8 cellular contexts compared by ENCODE assay signal in genomic region chr3:158097571-158098553, GRCh38. TPM values are rescaled to one million over a fixed set of nuclear protein-coding genes. Genes with fewer than 3 reads are reported as not detected.
DNase-seq lines count a peak whose midpoint lies in the region; ATAC-seq, FAIRE-seq and TF ChIP-seq lines count a peak whose summit lies in the region.

No MANE protein-coding gene starts in this region.

- peak overlapping the region; percentile 98 for H2AFZ ChIP-seq in GM12878 (ENCODE audit: control insufficient read depth, low read depth, low read length)

- intact Hi-C loops in GM12878 (cut with micrococcal nuclease; ENCODE audit: unreplicated experiment): loop anchor here (5.0 kb wide), 1 partner anchor 214 kb away; no protein-coding TSS in a partner anchor

- FAIRE-seq in GM12878 (lab: Jason Lieb, UNC): no peak

- H3K27ac Mint-ChIP-seq in T-cell: peak overlapping the region in 1 of 2 donors; percentile 85

- CTCF ChIA-PET in T-cell (lab: Charles Lee): no interaction called here
- CTCF ChIA-PET in GM12878 (lab: Yijun Ruan, JAX): interaction anchor here (1.3 to 3.4 kb wide), 2 partner anchors 9 to 336 kb away, joined by 4 to 18 read pairs; no protein-coding TSS in a partner anchor

- POLR2A ChIA-PET in T-cell (lab: Charles Lee) (interaction anchor here in 1 of 2 donors (0.6 kb wide), 1 partner anchor 520 kb away, joined by 4 read pairs; no protein-coding TSS in a partner anchor), GM12878 (lab: Charles Lee) (interaction anchor here (0.6 to 1.1 kb wide), 3 partner anchors 9 to 96 kb away, joined by 3 to 4 read pairs (median 4); no protein-coding TSS in a partner anchor)

- WGBS in GM12878 (ENCODE audit: insufficient coverage, insufficient replicate concordance, low lambda C conversion rate, missing lambda C conversion rate): 2% methylated on average over 63 of the region's 68 CpGs

- TF ChIP-seq POLR2A in GM12878 (IDR thresholded peaks at IDR 0.05; ENCODE audit: low read depth, low read length): peak; percentile 69

- peaks cover 0 to 11% (median 2%) of the 10 kb centered on the region in 3 donors for H3K9me3 Mint-ChIP-seq in T-cell

- peak; percentile 78 for ATAC-seq in GM21528 (IDR thresholded peaks at IDR 0.05; ENCODE audit: low FRiP score, unreplicated experiment)
- peak; percentile 82 to 94 (median 88) for ATAC-seq in T-cell (replicated peaks in 1 of 4)
- ATAC-seq in GM12878: peak; percentile 95

- H3K4me2 ChIP-seq in GM12878 (ENCODE audit: control insufficient read depth, insufficient read depth): peak overlapping the region; percentile 100

- DNase-seq in DMS153 treated with DMSO at 0.1 percent for 48 hours (lab: John Stamatoyannopoulos, UW; ENCODE audit: unreplicated experiment) (peak; percentile 16), T-cell (peak in 33 of 34 experiments; percentile 44 to 75 (median 63)), GM12878 (ENCODE audit: low read depth, low spot score) (peak; percentile 54), kidney glomerular epithelial cell (lab: John Stamatoyannopoulos, UW) (peak; percentile 74), HCEC 1CT (no peak)
- DNase-seq in Jurkat, Clone E6-1 (ENCODE audit: low read depth, low spot score): peak; percentile 63
- DNase-seq in stimulated activated CD4-positive, alpha-beta T cell treated with anti-CD3 and anti-CD28 coated beads, Interleukin-2, amount 100 ng/mL, for 48 hours: peak; percentile 56 to 61

- H3K4me3 ChIP-seq in Jurkat, Clone E6-1 (ENCODE audit: low read length): peak overlapping the region; percentile 66
- peak overlapping the region; percentile 85 for H3K4me3 ChIP-seq in GM12878

- no peak overlapping the region for H3K27ac ChIP-seq in GM12878 (ENCODE audit: control insufficient read depth, insufficient read depth)

- H3K27me3 ChIP-seq in GM12878 (replicated peaks in 1 of 2; ENCODE audit: control insufficient read depth in 2 of 2, insufficient read depth in 2 of 2, low read length in 1 of 2): peaks cover 2 to 21% of the 10 kb centered on the region in 2 experiments

- RAD21 ChIA-PET in GM12878 (lab: Charles Lee; ENCODE audit: unreplicated experiment): interaction anchor here (0.6 to 3.8 kb wide), 2 partner anchors 9 to 12 kb away, joined by 3 to 19 read pairs; partner anchors contain the start of gene RSRC1

- peaks cover 6% of the 10 kb centered on the region; the same call in 1 of the 2 replicates for H3K4me1 ChIP-seq in GM12878 (ENCODE audit: control insufficient read depth, insufficient read depth, low read length)

- no peaks in the 10 kb centered on the region for H4K20me1 ChIP-seq in GM12878 (ENCODE audit: control insufficient read depth, insufficient read depth)

- no peaks in the 10 kb centered on the region for H3K36me3 Mint-ChIP-seq in T-cell

- no peak for TF ChIP-seq RAD21 in GM12878 (IDR thresholded peaks at IDR 0.05; ENCODE audit: insufficient read depth, low read depth, low read length)

- H3K9ac ChIP-seq in GM12878 (ENCODE audit: control insufficient read depth, insufficient read depth, low read length): peak overlapping the region; percentile 58

- H3K4me1 Mint-ChIP-seq in T-cell: peaks cover 15 to 27% (median 22%) of the 10 kb centered on the region in 3 donors

- no peaks in the 10 kb centered on the region for H3K36me3 ChIP-seq in GM12878 (ENCODE audit: control insufficient read depth in 2 of 2, insufficient read depth in 2 of 2, low read length in 1 of 2)

- SMC1A ChIA-PET in GM12878 (lab: Charles Lee; ENCODE audit: uncharacterized antibody, unreplicated experiment): interaction anchor here (0.6 to 4.1 kb wide), 2 partner anchors 11 to 15 kb away, joined by 3 to 20 read pairs; partner anchors contain the start of genes RSRC1 and SHOX2

- H3K79me2 ChIP-seq in GM12878 (ENCODE audit: control insufficient read depth, insufficient read depth, low read length): no peaks in the 10 kb centered on the region

- BruUV-seq in GM12878 (replicated peaks; lab: Mats Ljungman, UMichigan): no TSS peak

- H3K27me3 Mint-ChIP-seq in T-cell: peaks cover 79 to 92% of the 10 kb centered on the region in 2 donors

- TF ChIP-seq EP300 in GM12878 (IDR thresholded peaks at IDR 0.05; ENCODE audit: borderline replicate concordance in 1 of 2, control insufficient read depth in 1 of 2, low read depth in 2 of 2, low read length in 2 of 2): no peak

- peak overlapping the region; percentile 82 to 91 (median 86) for H3K4me3 Mint-ChIP-seq in T-cell

- no peak for TF ChIP-seq CTCF in GM12878 (IDR thresholded peaks at IDR 0.05 in 2 of 3, conservative IDR thresholded peaks at IDR 0.05 in 1 of 3; ENCODE audit: control insufficient read depth in 2 of 3, extremely low read depth in 1 of 3, insufficient read depth in 1 of 3, low read depth in 3 of 3, low read length in 3 of 3)

- H3K9me3 ChIP-seq in GM12878 (replicated peaks; ENCODE audit: control insufficient read depth, insufficient read depth, low read length): no peaks in the 10 kb centered on the region; the same call in 2 of the 3 replicates

- in situ Hi-C loops in GM12878 (cut with MboI): no loop called here

TF ChIP-seq in GM12878, 131 proteins besides CTCF, POLR2A, EP300 and RAD21 (continues in another document):
- peak; percentile 94 for TF ChIP-seq MXI1 (IDR thresholded peaks at IDR 0.05; ENCODE audit: low read depth, low read length)
- TF ChIP-seq NKRF (conservative IDR thresholded peaks at IDR 0.05): peak; percentile 39; the same call in 1 of the 2 replicates
- peak; percentile 11 for TF ChIP-seq USF1 (IDR thresholded peaks at IDR 0.05; ENCODE audit: borderline replicate concordance, extremely low read length, insufficient read depth, low read depth, low read length)

RNA-seq across cellular contexts. Expression of gene SHOX2, which starts 8.4 kb away (rescaled TPM):
- 2.4 TPM for polyA plus RNA-seq in Jurkat, Clone E6-1 (2012; ENCODE audit: insufficient read depth, insufficient read length)
- not detected for total RNA-seq in T-cell
- 0.27 and 0.29 TPM in 2 replicates for total RNA-seq in GM12878 (2013; cell fraction: nucleolus; rRNA removed)
- total RNA-seq in GM12878 (2014; rRNA removed): 0.05 TPM in 1 of 2 replicates, not detected in the other
- total RNA-seq in GM12878 (2014; rRNA removed; fragmentation: Illumina TruSeq; extraction: Trizol): 0.09 and 0.14 TPM in 2 replicates
- total RNA-seq in GM12878 (2021): 0.36 TPM in 1 of 2 replicates, not detected in the other
- 0.09 TPM for polyA plus RNA-seq in GM12878 (2011; ENCODE audit: low read depth)
- 0.10 and 0.16 TPM in 2 replicates for polyA plus RNA-seq in GM12878 (2011; rRNA removed)
- polyA plus RNA-seq in GM12878 (2011; cell fraction: cytosol; rRNA removed): 0.05 and 0.06 TPM in 2 replicates
- 0.12 and 0.16 TPM in 2 replicates for polyA plus RNA-seq in GM12878 (2011; cell fraction: nucleus; rRNA removed)
- polyA plus RNA-seq in GM12878 (2012): 0.14 and 0.30 TPM in 2 replicates
- polyA plus RNA-seq in GM12878 (2014; fragmentation: Illumina TruSeq; extraction: Trizol): 0.06 and 0.14 TPM in 2 replicates
- polyA plus RNA-seq in GM12878 (2014; fragmentation: Nextera tagmentation; extraction: Ambion mirVana): under 1 TPM; 0.04 to 0.06 TPM
- polyA plus RNA-seq in GM12878 (2014; rRNA removed): 0.03 and 0.06 TPM in 2 replicates
- polyA plus RNA-seq in GM12878 (2016; fragmentation: Nextera tagmentation; extraction: Ambion mirVana): not detected
- polyA minus RNA-seq in GM12878 (2011; rRNA and poly(A)+ RNA removed): 0.15 TPM in 1 of 2 replicates, not detected in the other
- polyA minus RNA-seq in GM12878 (2011; cell fraction: cytosol; rRNA and poly(A)+ RNA removed): not detected in 2 replicates
- polyA minus RNA-seq in GM12878 (2011; cell fraction: nucleus; rRNA and poly(A)+ RNA removed): 0.38 TPM in 1 of 2 replicates, not detected in the other

RNA-seq across cellular contexts. Expression of gene RSRC1, which starts 12.0 kb away (rescaled TPM):
- polyA plus RNA-seq in Jurkat, Clone E6-1 (2012; ENCODE audit: insufficient read depth, insufficient read length): 57.8 TPM
- total RNA-seq in T-cell (10 to 100 TPM; 29.9 to 35.0 (median 31.1) TPM), GM12878 (2014; rRNA removed) (40.5 and 49.2 TPM in 2 replicates), GM12878 (2014; rRNA removed; fragmentation: Illumina TruSeq; extraction: Trizol) (82.2 and 85.9 TPM in 2 replicates), GM12878 (2021) (31.5 and 34.4 TPM in 2 replicates)
- total RNA-seq in GM12878 (2013; cell fraction: nucleolus; rRNA removed): 159 and 173 TPM in 2 replicates
- polyA plus RNA-seq in GM12878 (2011; ENCODE audit: low read depth): 11.2 TPM
- polyA plus RNA-seq in GM12878 (2011; rRNA removed) (16.4 and 25.4 TPM in 2 replicates), GM12878 (2014; fragmentation: Illumina TruSeq; extraction: Trizol) (58.9 and 65.0 TPM in 2 replicates), GM12878 (2014; fragmentation: Nextera tagmentation; extraction: Ambion mirVana) (10 to 100 TPM; 47.6 to 83.3 TPM), GM12878 (2014; rRNA removed) (14.9 and 19.2 TPM in 2 replicates), GM12878 (2016; fragmentation: Nextera tagmentation; extraction: Ambion mirVana) (10 to 100 TPM; 41.4 to 42.6 TPM)
- 5.2 and 5.8 TPM in 2 replicates for polyA plus RNA-seq in GM12878 (2011; cell fraction: cytosol; rRNA removed)
- 12.5 and 13.3 TPM in 2 replicates for polyA plus RNA-seq in GM12878 (2011; cell fraction: nucleus; rRNA removed)
- polyA plus RNA-seq in GM12878 (2012): 17.7 and 21.8 TPM in 2 replicates
- polyA minus RNA-seq in GM12878 (2011; rRNA and poly(A)+ RNA removed): 24.7 and 36.1 TPM in 2 replicates
- polyA minus RNA-seq in GM12878 (2011; cell fraction: cytosol; rRNA and poly(A)+ RNA removed): 11.0 and 12.0 TPM in 2 replicates
- 49.6 and 82.3 TPM in 2 replicates for polyA minus RNA-seq in GM12878 (2011; cell fraction: nucleus; rRNA and poly(A)+ RNA removed)
